In genomic region chr17:81232616-81233241, GRCh38 we compare ENCODE assay signal across 30 cellular contexts.
"Had no signal": no experiment of that assay in that cellular context is flagged by ENCODE, and none has a peak within 500 bp of the region (broad histone marks: within the 10 kb centered on the region; RNA-seq: fewer than 3 reads in every experiment).

No MANE protein-coding gene starts in this region.

- H3K27ac ChIP-seq: brain microvascular endothelial cell, WERI-Rb-1 had no signal

- DNase-seq: activated CD4-positive, alpha-beta memory T cell treated with anti-CD3 and anti-CD28 coated beads, Interleukin-2, amount 10 ng/mL, durations not matched to agents 7 days and 5 days; activated CD4-positive, alpha-beta T cell treated with anti-CD3 and anti-CD28 coated beads for 1 hour; activated CD4-positive, alpha-beta T cell treated with anti-CD3 and anti-CD28 coated beads for 48 hours; activated CD4-positive, CD25-positive, alpha-beta regulatory T cell; activated CD8-positive, alpha-beta memory T cell treated with anti-CD3 and anti-CD28 coated beads for 24 hours; activated CD8-positive, alpha-beta memory T cell treated with anti-CD3 and anti-CD28 coated beads, Interleukin-2, amount 10 ng/mL, durations not matched to agents 7 days and 5 days; activated CD8-positive, alpha-beta memory T cell treated with anti-CD3 and anti-CD28 coated beads, Interleukin-2, amount 50 U/mL, for 48 hours; activated effector memory CD4-positive, alpha-beta T cell treated with Interleukin-2 at 50 U/mL for 16 hours; activated naive CD4-positive, alpha-beta T cell treated with anti-CD3 and anti-CD28 coated beads, Interleukin-2, amount 10 ng/mL, durations not matched to agents 7 days and 5 days; activated naive CD8-positive, alpha-beta T cell treated with anti-CD3 and anti-CD28 coated beads, Interleukin-2, amount 50 U/mL, for 24 hours; activated T-cell treated with anti-CD3 and anti-CD28 coated beads, Interleukin-2, amount 50 U/mL, for 48 hours; anterior cingulate cortex; brain microvascular endothelial cell; Karpas-422; KBM-7; NCI-H1105; NCI-H1417 treated with DMSO at 0.1 percent for 48 hours; NCI-H187 treated with DMSO at 0.1 percent for 48 hours; NCI-H2081 treated with DMSO at 0.1 percent for 48 hours; NCI-H226; NCI-H446 treated with DMSO at 0.1 percent for 48 hours; NCI-H524; NCI-H69; SW 1271; T-helper 1 cell; T-helper 2 cell; T1000; WERI-Rb-1 had no signal

- H3K4me3 Mint-ChIP-seq: activated CD4-positive, alpha-beta memory T cell treated with anti-CD3 and anti-CD28 coated beads, Interleukin-2, amount 10 ng/mL, durations not matched to agents 7 days and 5 days; activated CD8-positive, alpha-beta memory T cell treated with anti-CD3 and anti-CD28 coated beads, Interleukin-2, amount 10 ng/mL, durations not matched to agents 7 days and 5 days; activated naive CD4-positive, alpha-beta T cell treated with anti-CD3 and anti-CD28 coated beads, Interleukin-2, amount 10 ng/mL, durations not matched to agents 7 days and 5 days; activated naive CD8-positive, alpha-beta T cell; activated naive CD8-positive, alpha-beta T cell treated with anti-CD3 and anti-CD28 coated beads, Interleukin-2, amount 50 U/mL, for 24 hours had no signal

- H3K27me3 ChIP-seq: brain microvascular endothelial cell had no signal

- ATAC-seq: activated CD8-positive, alpha-beta memory T cell treated with anti-CD3 and anti-CD28 coated beads, Interleukin-2, amount 10 ng/mL, durations not matched to agents 7 days and 5 days; activated naive CD8-positive, alpha-beta T cell treated with anti-CD3 and anti-CD28 coated beads, Interleukin-2, amount 50 U/mL, for 24 hours; Panc1 had no signal

- H3K27ac Mint-ChIP-seq: activated CD4-positive, alpha-beta memory T cell treated with anti-CD3 and anti-CD28 coated beads, Interleukin-2, amount 10 ng/mL, durations not matched to agents 7 days and 5 days; activated CD8-positive, alpha-beta memory T cell treated with anti-CD3 and anti-CD28 coated beads, Interleukin-2, amount 10 ng/mL, durations not matched to agents 7 days and 5 days; activated naive CD4-positive, alpha-beta T cell treated with anti-CD3 and anti-CD28 coated beads, Interleukin-2, amount 10 ng/mL, durations not matched to agents 7 days and 5 days; activated naive CD8-positive, alpha-beta T cell; activated naive CD8-positive, alpha-beta T cell treated with anti-CD3 and anti-CD28 coated beads, Interleukin-2, amount 50 U/mL, for 24 hours had no signal

- H3K27me3 Mint-ChIP-seq: activated CD4-positive, alpha-beta memory T cell treated with anti-CD3 and anti-CD28 coated beads, Interleukin-2, amount 10 ng/mL, durations not matched to agents 7 days and 5 days; activated CD8-positive, alpha-beta memory T cell treated with anti-CD3 and anti-CD28 coated beads, Interleukin-2, amount 10 ng/mL, durations not matched to agents 7 days and 5 days; activated naive CD4-positive, alpha-beta T cell treated with anti-CD3 and anti-CD28 coated beads, Interleukin-2, amount 10 ng/mL, durations not matched to agents 7 days and 5 days; activated naive CD8-positive, alpha-beta T cell; activated naive CD8-positive, alpha-beta T cell treated with anti-CD3 and anti-CD28 coated beads, Interleukin-2, amount 50 U/mL, for 24 hours had no signal

- H3K9me3 Mint-ChIP-seq: activated CD4-positive, alpha-beta memory T cell treated with anti-CD3 and anti-CD28 coated beads, Interleukin-2, amount 10 ng/mL, durations not matched to agents 7 days and 5 days; activated naive CD8-positive, alpha-beta T cell treated with anti-CD3 and anti-CD28 coated beads, Interleukin-2, amount 50 U/mL, for 24 hours had no signal
